In genomic region chr14:57559561-57559960, GRCh38 we compare ENCODE assay signal across 14 cellular contexts.
"Had no signal": no experiment of that assay in that cellular context is flagged by ENCODE, and none has a peak within 500 bp of the region (broad histone marks: within the 10 kb centered on the region; RNA-seq: fewer than 3 reads in every experiment).

No MANE protein-coding gene starts in this region.

- H3K27me3 Mint-ChIP-seq: activated CD4-positive, alpha-beta T cell treated with anti-CD3 and anti-CD28 coated beads, Interleukin-2, amount 10 ng/mL, durations not matched to agents 7 days and 5 days; stimulated activated memory B cell treated with anti-CD40 and anti-IgM and Interleukin-4, amounts not matched to agents 10 μg/mL and 1 μg/mL and 100 μg/mL, for 72 hours had no signal

- H3K4me1 Mint-ChIP-seq: activated CD4-positive, alpha-beta T cell treated with anti-CD3 and anti-CD28 coated beads, Interleukin-2, amount 10 ng/mL, durations not matched to agents 7 days and 5 days; stimulated activated memory B cell treated with anti-CD40 and anti-IgM and Interleukin-4, amounts not matched to agents 10 μg/mL and 1 μg/mL and 100 μg/mL, for 72 hours had no signal

- H3K9me3 Mint-ChIP-seq: activated CD4-positive, alpha-beta T cell treated with anti-CD3 and anti-CD28 coated beads, Interleukin-2, amount 10 ng/mL, durations not matched to agents 7 days and 5 days; stimulated activated memory B cell treated with anti-CD40 and anti-IgM and Interleukin-4, amounts not matched to agents 10 μg/mL and 1 μg/mL and 100 μg/mL, for 72 hours had no signal

- H3K27ac Mint-ChIP-seq: activated CD4-positive, alpha-beta T cell treated with anti-CD3 and anti-CD28 coated beads, Interleukin-2, amount 10 ng/mL, durations not matched to agents 7 days and 5 days; activated naive CD4-positive, alpha-beta T cell treated with anti-CD3 and anti-CD28 coated beads, Interleukin-2, amount 50 U/mL, for 72 hours; activated T-helper 2 cell treated with anti-CD3 and anti-CD28 coated beads, Interferon-gamma antibody, Interleukin-2, Interleukin-4, amounts not matched to agents 10 μg/mL and 5 μg/mL and 100 μg/mL, durations not matched to agents 14 hours and 24 hours and 36 hours; stimulated activated memory B cell treated with anti-CD40 and anti-IgM and Interleukin-4, amounts not matched to agents 10 μg/mL and 1 μg/mL and 100 μg/mL, for 72 hours had no signal

- H3K27me3 ChIP-seq: brain microvascular endothelial cell, right lobe of liver had no signal

- H3K4me3 Mint-ChIP-seq: activated CD4-positive, alpha-beta T cell treated with anti-CD3 and anti-CD28 coated beads, Interleukin-2, amount 10 ng/mL, durations not matched to agents 7 days and 5 days; stimulated activated memory B cell treated with anti-CD40 and anti-IgM and Interleukin-4, amounts not matched to agents 10 μg/mL and 1 μg/mL and 100 μg/mL, for 72 hours had no signal

- DNase-seq: activated CD4-positive, alpha-beta T cell treated with anti-CD3 and anti-CD28 coated beads, Interleukin-2, amount 10 ng/mL, durations not matched to agents 7 days and 5 days; activated CD4-positive, CD25-positive, alpha-beta regulatory T cell; amniotic stem cell; brain microvascular endothelial cell; dorsolateral prefrontal cortex; foreskin melanocyte; islet precursor cell; right lobe of liver; stimulated activated CD4-positive, alpha-beta T cell treated with anti-CD3 and anti-CD28 coated beads, Interleukin-1b, Interleukin-23, amount 100 ng/mL, for 48 hours; T-helper 2 cell; trophoblast cell had no signal

- H3K27ac ChIP-seq: brain microvascular endothelial cell, dorsolateral prefrontal cortex, right lobe of liver had no signal

- H3K36me3 Mint-ChIP-seq: stimulated activated memory B cell treated with anti-CD40 and anti-IgM and Interleukin-4, amounts not matched to agents 10 μg/mL and 1 μg/mL and 100 μg/mL, for 72 hours had no signal

- H3K36me3 ChIP-seq: brain microvascular endothelial cell, right lobe of liver had no signal

- H3K9me3 ChIP-seq: right lobe of liver had no signal

- H3K4me1 ChIP-seq: right lobe of liver had no signal

- H3K4me3 ChIP-seq: dorsolateral prefrontal cortex, right lobe of liver had no signal
